In the genomic region with DNA sequence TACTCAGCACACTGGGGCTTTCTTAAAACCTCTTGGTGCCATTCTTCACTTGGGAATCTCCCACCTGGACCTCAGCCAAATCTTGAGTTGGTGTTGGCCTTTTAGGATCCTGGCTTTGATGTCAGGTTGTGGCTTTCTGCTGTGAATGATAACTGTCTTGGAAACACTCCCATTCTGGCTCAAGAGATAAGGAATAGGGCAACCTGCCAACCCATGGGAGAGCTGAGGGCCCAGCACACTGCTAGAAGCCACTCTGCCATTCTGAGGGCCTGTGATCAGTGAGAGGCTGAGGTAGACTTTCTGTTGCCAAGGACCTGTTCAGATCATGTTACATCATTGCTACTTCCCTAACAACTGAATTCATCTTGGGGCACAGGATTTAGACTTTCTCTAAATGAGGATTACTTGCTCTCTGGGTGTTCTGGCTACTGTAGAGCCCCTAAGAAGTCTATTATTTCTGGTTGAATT, we compare ENCODE assay signal across 8 cellular contexts. TPM values are rescaled to one million over a fixed set of nuclear protein-coding genes. Genes with fewer than 3 reads are reported as not detected.
DNase-seq lines count a peak whose midpoint lies in the region; ATAC-seq and TF ChIP-seq lines count a peak whose summit lies in the region.

No MANE protein-coding gene starts in this region.

- H3K9me3 ChIP-seq in HCT116 (ENCODE audit: control insufficient read depth in 1 of 2, insufficient read depth in 1 of 2, low read depth in 1 of 2, low read length in 2 of 2) (no peaks in the 10 kb centered on the region), PC-3 (ENCODE audit: low read length) (no peaks in the 10 kb centered on the region)

- intact Hi-C loops in HCT116 (cut with micrococcal nuclease) (no loop called here), PC-3 (cut with micrococcal nuclease) (no loop called here)

- no peaks in the 10 kb centered on the region for H3K79me2 ChIP-seq in HCT116 (ENCODE audit: insufficient read depth, low read length)
- no peaks in the 10 kb centered on the region for H3K79me2 ChIP-seq in PC-3 (ENCODE audit: low read length)

- ATAC-seq in GM18858 (IDR thresholded peaks at IDR 0.05; ENCODE audit: unreplicated experiment) (peak; percentile 12), HCT116 (peak; percentile 73), PC-3 (no peak)

- CTCF ChIA-PET in HCT116 (lab: Charles Lee) (no interaction called here), PC-3 (lab: Charles Lee) (no interaction called here)

- RAD21 ChIA-PET in HCT116 (lab: Charles Lee; ENCODE audit: low non-redundant PET in 1 of 2, low total read pairs in 2 of 2, uncharacterized antibody in 2 of 2, unreplicated experiment in 2 of 2), result no interaction called here

- H3K27me3 ChIP-seq in HCT116 (ENCODE audit: insufficient read depth, low read length), result no peaks in the 10 kb centered on the region
- no peaks in the 10 kb centered on the region for H3K27me3 ChIP-seq in PC-3 (ENCODE audit: low read length)

- POLR2A ChIA-PET in HCT116 (lab: Charles Lee) (no interaction called here), PC-3 (lab: Charles Lee; ENCODE audit: unreplicated experiment) (no interaction called here)

- H2AFZ ChIP-seq in HCT116 (ENCODE audit: low read depth, low read length, poor library complexity, severe bottlenecking) (no peak overlapping the region), PC-3 (ENCODE audit: low read length) (no peak overlapping the region)

- DNase-seq in HCT116 (ENCODE audit: low read depth, low spot score), result peak; percentile 40
- DNase-seq in NCI-H128 (lab: John Stamatoyannopoulos, UW; ENCODE audit: unreplicated experiment), result peak; percentile 78
- peak; percentile 59 for DNase-seq in fibroblast of the aortic adventitia (ENCODE audit: low read depth)
- no peak for DNase-seq in activated gamma-delta T cell treated with Interleukin-2 at 50 U/mL for 16 hours
- DNase-seq in PC-3, result no peak
- DNase-seq in activated CD4-positive, alpha-beta T cell treated with anti-CD3 and anti-CD28 coated beads, Interleukin-2, amount 50 U/mL, for 1 hour, result no peak
- no peak for DNase-seq in HPDE6-E6E7 (ENCODE audit: extremely low spot score)

- H4K20me1 ChIP-seq in HCT116 (ENCODE audit: insufficient read depth) (no peaks in the 10 kb centered on the region), PC-3 (ENCODE audit: low read length) (no peaks in the 10 kb centered on the region)

- no TSS peak for BruUV-seq in HCT116 (replicated peaks; lab: Mats Ljungman, UMichigan)
- BruUV-seq in PC-3 (replicated peaks; lab: Mats Ljungman, UMichigan), result no TSS peak

- no peak overlapping the region for H3K9ac ChIP-seq in HCT116 (ENCODE audit: low read length)
- H3K9ac ChIP-seq in PC-3 (ENCODE audit: low read length), result no peak overlapping the region

- TF ChIP-seq RAD21 in HCT116 (IDR thresholded peaks at IDR 0.05; ENCODE audit: low read depth), result no peak

- TF ChIP-seq POLR2A in HCT116 (IDR thresholded peaks at IDR 0.05; ENCODE audit: borderline replicate concordance, extremely low read depth, insufficient read depth, insufficient read length), result no peak

- H3K4me2 ChIP-seq in HCT116 (ENCODE audit: low read length) (no peak overlapping the region), PC-3 (ENCODE audit: low read length) (no peak overlapping the region)

- H3F3A ChIP-seq in PC-3 (ENCODE audit: low read length, unreplicated experiment), result no peaks in the 10 kb centered on the region

- H3K4me1 ChIP-seq in HCT116 (ENCODE audit: control insufficient read depth in 1 of 2, insufficient read depth in 2 of 2, low read length in 2 of 2), result peaks cover 10 to 16% of the 10 kb centered on the region in 2 experiments
- no peaks in the 10 kb centered on the region for H3K4me1 ChIP-seq in PC-3 (ENCODE audit: insufficient read depth, low read length)

- H3K4me3 ChIP-seq in HCT116 (replicated peaks in 1 of 2; ENCODE audit: low read depth in 1 of 2, low read length in 2 of 2) (no peak overlapping the region), fibroblast of the aortic adventitia (ENCODE audit: low read depth, low read length) (no peak overlapping the region), PC-3 (ENCODE audit: low read length) (no peak overlapping the region)

- no peaks in the 10 kb centered on the region for H3K9me2 ChIP-seq in HCT116 (ENCODE audit: insufficient read depth)
- H3K9me2 ChIP-seq in PC-3 (replicated peaks; ENCODE audit: low read length), result no peaks in the 10 kb centered on the region

- H3K36me3 ChIP-seq in HCT116 (ENCODE audit: control insufficient read depth in 1 of 2, insufficient read depth in 2 of 2, low read length in 2 of 2) (peaks cover 0 to 5% of the 10 kb centered on the region in 2 experiments; a peak in 1 of 4 replicates), PC-3 (ENCODE audit: low read depth, low read length) (no peaks in the 10 kb centered on the region)

- TF ChIP-seq CTCF in HCT116 (IDR thresholded peaks at IDR 0.05 in 2 of 3, conservative IDR thresholded peaks at IDR 0.05 in 1 of 3; ENCODE audit: borderline replicate concordance in 1 of 3, insufficient read depth in 1 of 3, low read depth in 2 of 3, low read length in 2 of 3) (no peak), fibroblast of the aortic adventitia (IDR thresholded peaks at IDR 0.05; ENCODE audit: insufficient read depth, low read length) (no peak), PC-3 (conservative IDR thresholded peaks at IDR 0.05; ENCODE audit: low read depth, low read length) (no peak)

- no peak overlapping the region for H3K27ac ChIP-seq in HCT116 (ENCODE audit: low read depth, low read length)
- H3K27ac ChIP-seq in PC-3 (ENCODE audit: low read length), result no peak overlapping the region

TF ChIP-seq in HCT116, 20 proteins besides CTCF, POLR2A, EP300 and RAD21 (continues in another document):
- TF ChIP-seq, protein P1, sequence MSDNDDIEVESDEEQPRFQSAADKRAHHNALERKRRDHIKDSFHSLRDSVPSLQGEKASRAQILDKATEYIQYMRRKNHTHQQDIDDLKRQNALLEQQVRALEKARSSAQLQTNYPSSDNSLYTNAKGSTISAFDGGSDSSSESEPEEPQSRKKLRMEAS (IDR thresholded peaks at IDR 0.05), result no peak
- TF ChIP-seq EZH2 (IDR thresholded peaks at IDR 0.05) (no peak), EGR1 (IDR thresholded peaks at IDR 0.05; ENCODE audit: low read depth) (no peak), TCF7L2 (IDR thresholded peaks at IDR 0.05; ENCODE audit: borderline replicate concordance, extremely low read depth, insufficient read depth, insufficient read length) (peak; percentile 97), ZFX (IDR thresholded peaks at IDR 0.05) (no peak), ELF1 (IDR thresholded peaks at IDR 0.05; ENCODE audit: borderline replicate concordance, low read depth) (no peak), CBX3 (IDR thresholded peaks at IDR 0.05; ENCODE audit: low read depth) (no peak), ZNF274 (IDR thresholded peaks at IDR 0.05; ENCODE audit: low read depth, low read length) (no peak), SIN3A (IDR thresholded peaks at IDR 0.05; ENCODE audit: low read depth) (0 out of 2 replicates have a peak, but pooled peaks have one; percentile 12), SP1 (IDR thresholded peaks at IDR 0.05; ENCODE audit: low read depth) (no peak), EZH2phosphoT487 (IDR thresholded peaks at IDR 0.05; ENCODE audit: borderline replicate concordance) (no peak), SRF (IDR thresholded peaks at IDR 0.05; ENCODE audit: low read depth) (no peak)
- TF ChIP-seq, protein P2, sequence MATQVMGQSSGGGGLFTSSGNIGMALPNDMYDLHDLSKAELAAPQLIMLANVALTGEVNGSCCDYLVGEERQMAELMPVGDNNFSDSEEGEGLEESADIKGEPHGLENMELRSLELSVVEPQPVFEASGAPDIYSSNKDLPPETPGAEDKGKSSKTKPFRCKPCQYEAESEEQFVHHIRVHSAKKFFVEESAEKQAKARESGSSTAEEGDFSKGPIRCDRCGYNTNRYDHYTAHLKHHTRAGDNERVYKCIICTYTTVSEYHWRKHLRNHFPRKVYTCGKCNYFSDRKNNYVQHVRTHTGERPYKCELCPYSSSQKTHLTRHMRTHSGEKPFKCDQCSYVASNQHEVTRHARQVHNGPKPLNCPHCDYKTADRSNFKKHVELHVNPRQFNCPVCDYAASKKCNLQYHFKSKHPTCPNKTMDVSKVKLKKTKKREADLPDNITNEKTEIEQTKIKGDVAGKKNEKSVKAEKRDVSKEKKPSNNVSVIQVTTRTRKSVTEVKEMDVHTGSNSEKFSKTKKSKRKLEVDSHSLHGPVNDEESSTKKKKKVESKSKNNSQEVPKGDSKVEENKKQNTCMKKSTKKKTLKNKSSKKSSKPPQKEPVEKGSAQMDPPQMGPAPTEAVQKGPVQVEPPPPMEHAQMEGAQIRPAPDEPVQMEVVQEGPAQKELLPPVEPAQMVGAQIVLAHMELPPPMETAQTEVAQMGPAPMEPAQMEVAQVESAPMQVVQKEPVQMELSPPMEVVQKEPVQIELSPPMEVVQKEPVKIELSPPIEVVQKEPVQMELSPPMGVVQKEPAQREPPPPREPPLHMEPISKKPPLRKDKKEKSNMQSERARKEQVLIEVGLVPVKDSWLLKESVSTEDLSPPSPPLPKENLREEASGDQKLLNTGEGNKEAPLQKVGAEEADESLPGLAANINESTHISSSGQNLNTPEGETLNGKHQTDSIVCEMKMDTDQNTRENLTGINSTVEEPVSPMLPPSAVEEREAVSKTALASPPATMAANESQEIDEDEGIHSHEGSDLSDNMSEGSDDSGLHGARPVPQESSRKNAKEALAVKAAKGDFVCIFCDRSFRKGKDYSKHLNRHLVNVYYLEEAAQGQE (IDR thresholded peaks at IDR 0.05; ENCODE audit: low read depth), result no peak
- TF ChIP-seq, protein P3, sequence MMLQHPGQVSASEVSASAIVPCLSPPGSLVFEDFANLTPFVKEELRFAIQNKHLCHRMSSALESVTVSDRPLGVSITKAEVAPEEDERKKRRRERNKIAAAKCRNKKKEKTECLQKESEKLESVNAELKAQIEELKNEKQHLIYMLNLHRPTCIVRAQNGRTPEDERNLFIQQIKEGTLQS (IDR thresholded peaks at IDR 0.05), result no peak

RNA-seq across cellular contexts. Expression of a gene that starts 45.8 kb away (rescaled TPM):
- total RNA-seq in HCT116 (2021; ENCODE audit: unreplicated experiment) (15.4 TPM), fibroblast of the aortic adventitia (ENCODE audit: low replicate concordance) (0.25 and 2.0 TPM in 2 replicates), PC-3 (2014; rRNA removed) (11.1 and 12.3 TPM in 2 replicates)
- polyA plus RNA-seq in HCT116 (2012), result 28.5 and 29.4 TPM in 2 replicates

RNA-seq across cellular contexts. Expression of a gene that starts 48.4 kb away (rescaled TPM):
- 60.9 TPM for total RNA-seq in HCT116 (2021; ENCODE audit: unreplicated experiment)
- 37.7 and 46.6 TPM in 2 replicates for polyA plus RNA-seq in HCT116 (2012)
- total RNA-seq in fibroblast of the aortic adventitia (ENCODE audit: low replicate concordance), result 78.1 and 112 TPM in 2 replicates
- total RNA-seq in PC-3 (2014; rRNA removed), result 117 and 169 TPM in 2 replicates

Comparison
In these comparisons a context has a peak if more than half of its experiments do, and no peak if none do; other contexts are left out.
1. DNase-seq: peak in HCT116 (single experiment), NCI-H128 (single experiment) and fibroblast of the aortic adventitia (single experiment); none in activated gamma-delta T cell treated with Interleukin-2 at 50 U/mL for 16 hours (single experiment), PC-3 (single experiment), activated CD4-positive, alpha-beta T cell treated with anti-CD3 and anti-CD28 coated beads, Interleukin-2, amount 50 U/mL, for 1 hour (single experiment) and HPDE6-E6E7 (single experiment).